3 cellular contexts compared by ENCODE assay signal in genomic region chr1:160401972-160402795, GRCh38.
TF ChIP-seq lines count a peak whose summit lies in the region.

No MANE protein-coding gene starts in this region.

TF ChIP-seq in SK-N-SH, 30 proteins besides CTCF, POLR2A, EP300 and RAD21:
- TF ChIP-seq POLR2AphosphoS5 (IDR thresholded peaks at IDR 0.05; ENCODE audit: low read depth, low read length) (no peak), SMC3 (IDR thresholded peaks at IDR 0.05; ENCODE audit: low read depth, low read length) (no peak), NFIC (IDR thresholded peaks at IDR 0.05; ENCODE audit: borderline replicate concordance) (no peak), TCF12 (IDR thresholded peaks at IDR 0.05) (no peak), GATA2 (CRISPR knock-in tag; IDR thresholded peaks at IDR 0.05) (no peak), USF2 (IDR thresholded peaks at IDR 0.05; ENCODE audit: borderline replicate concordance, low read depth, low read length) (no peak), YY1 (IDR thresholded peaks at IDR 0.05; ENCODE audit: low read depth) (no peak), IRF3 (IDR thresholded peaks at IDR 0.05; ENCODE audit: low read depth, low read length) (no peak), NRF1 (IDR thresholded peaks at IDR 0.05; ENCODE audit: low read depth, low read length) (no peak), RXRA (IDR thresholded peaks at IDR 0.05; ENCODE audit: borderline replicate concordance, low read depth) (no peak), ELF1 (IDR thresholded peaks at IDR 0.05) (no peak), CHD2 (IDR thresholded peaks at IDR 0.05; ENCODE audit: low read length, partially characterized antibody) (no peak), FOSL2 (IDR thresholded peaks at IDR 0.05; ENCODE audit: borderline replicate concordance, low read depth) (no peak), FOXM1 (IDR thresholded peaks at IDR 0.05; ENCODE audit: low read depth) (no peak), RFX5 (IDR thresholded peaks at IDR 0.05; ENCODE audit: low read length) (no peak), EZH2phosphoT487 (IDR thresholded peaks at IDR 0.05; ENCODE audit: borderline replicate concordance, low read depth) (no peak), TEAD4 (IDR thresholded peaks at IDR 0.05; ENCODE audit: borderline replicate concordance, insufficient read depth) (no peak)
TF ChIP-seq in SK-N-SH: peak in this region for 0.

TF ChIP-seq in SK-N-SH treated with all-trans-retinoic acid at 6 μM for 48 hours, 23 proteins besides CTCF, POLR2A, EP300 and RAD21:
- TF ChIP-seq CSRNP3 (CRISPR knock-in tag; IDR thresholded peaks at IDR 0.05), result no peak
- no peak for TF ChIP-seq ZNF565 (CRISPR knock-in tag; conservative IDR thresholded peaks at IDR 0.05; ENCODE audit: low read depth)
- no peak for TF ChIP-seq ESRRG (CRISPR knock-in tag; IDR thresholded peaks at IDR 0.05)
- no peak for TF ChIP-seq ARNTL (CRISPR knock-in tag; IDR thresholded peaks at IDR 0.05; ENCODE audit: borderline replicate concordance, low read depth)
- no peak for TF ChIP-seq GLIS3 (CRISPR knock-in tag; IDR thresholded peaks at IDR 0.05)
- no peak for TF ChIP-seq ZC3H10 (CRISPR knock-in tag; IDR thresholded peaks at IDR 0.05)
- no peak for TF ChIP-seq PATZ1 (CRISPR knock-in tag; IDR thresholded peaks at IDR 0.05; ENCODE audit: borderline replicate concordance)
- TF ChIP-seq TCF4 (CRISPR knock-in tag; IDR thresholded peaks at IDR 0.05; ENCODE audit: borderline replicate concordance), result no peak
TF ChIP-seq in SK-N-SH treated with all-trans-retinoic acid at 6 μM for 48 hours: peak in this region for 0.

TF ChIP-seq in K562, 482 proteins besides CTCF, POLR2A, EP300 and RAD21:
- TF ChIP-seq GTF2A2 (tag; IDR thresholded peaks at IDR 0.05), result no peak
- no peak for TF ChIP-seq THAP12 (CRISPR knock-in tag; IDR thresholded peaks at IDR 0.05)
- TF ChIP-seq HINFP (tag; conservative IDR thresholded peaks at IDR 0.05; ENCODE audit: low read depth), result no peak
- no peak for TF ChIP-seq ZNF3 (CRISPR knock-in tag; IDR thresholded peaks at IDR 0.05)
- no peak for TF ChIP-seq RBFOX2 (IDR thresholded peaks at IDR 0.05; ENCODE audit: low read depth, low read length)
- TF ChIP-seq CTBP1 (IDR thresholded peaks at IDR 0.05; ENCODE audit: borderline replicate concordance), result no peak
- no peak for TF ChIP-seq SMAD1 (IDR thresholded peaks at IDR 0.05; ENCODE audit: low read depth, low read length, partially characterized antibody)
- TF ChIP-seq MGA (IDR thresholded peaks at IDR 0.05), result no peak
- no peak for TF ChIP-seq ARHGAP35 (IDR thresholded peaks at IDR 0.05; ENCODE audit: partially characterized antibody)
- no peak for TF ChIP-seq TCF7 (IDR thresholded peaks at IDR 0.05; ENCODE audit: borderline replicate concordance)
